9 cellular contexts compared by ENCODE assay signal in genomic region chr3:10357592-10358308, GRCh38. TPM values are rescaled to one million over a fixed set of nuclear protein-coding genes. Genes with fewer than 3 reads are reported as not detected.
DNase-seq lines count a peak whose midpoint lies in the region; ATAC-seq and TF ChIP-seq lines count a peak whose summit lies in the region.
"Had no signal": no experiment of that assay in that cellular context is flagged by ENCODE, and none has a peak within 500 bp of the region (broad histone marks: within the 10 kb centered on the region; RNA-seq: fewer than 3 reads in every experiment).

No MANE protein-coding gene starts in this region.

- no peaks in the 10 kb centered on the region for H4K20me1 ChIP-seq in mammary epithelial cell (ENCODE audit: insufficient read depth, low read length)

- H3K9me3 ChIP-seq in mammary epithelial cell (replicated peaks; ENCODE audit: insufficient read depth, low read length) (no peaks in the 10 kb centered on the region), psoas muscle (no peaks in the 10 kb centered on the region), esophagus squamous epithelium (no peaks in the 10 kb centered on the region)

- no peak overlapping the region for H3K4me3 ChIP-seq in mammary epithelial cell (replicated peaks in 1 of 3; ENCODE audit: insufficient read depth in 1 of 3, low read depth in 2 of 3, low read length in 3 of 3)
- no peak overlapping the region for H3K4me3 ChIP-seq in psoas muscle
- no peak overlapping the region for H3K4me3 ChIP-seq in esophagus squamous epithelium

- H3K9ac ChIP-seq in mammary epithelial cell (ENCODE audit: insufficient read depth, low read length), result no peak overlapping the region

- H3K27ac ChIP-seq in mammary epithelial cell (ENCODE audit: insufficient read depth, low read depth, low read length), result no peak overlapping the region
- no peak overlapping the region for H3K27ac ChIP-seq in psoas muscle
- H3K27ac ChIP-seq in esophagus squamous epithelium, result no peak overlapping the region

- no peak overlapping the region for H3K4me2 ChIP-seq in mammary epithelial cell (ENCODE audit: insufficient read depth, low read depth, low read length)

- CTCF ChIA-PET in mammary epithelial cell (lab: Charles Lee; ENCODE audit: low non-redundant PET), result no interaction called here

- TF ChIP-seq CTCF in mammary epithelial cell (conservative IDR thresholded peaks at IDR 0.05 in 1 of 2, IDR thresholded peaks at IDR 0.05 in 1 of 2; ENCODE audit: extremely low read depth in 1 of 2, insufficient read depth in 1 of 2, low read depth in 1 of 2, low read length in 2 of 2), result no peak
- no peak for TF ChIP-seq CTCF in psoas muscle (IDR thresholded peaks at IDR 0.05)
- no peak for TF ChIP-seq CTCF in GM20000 (IDR thresholded peaks at IDR 0.05; ENCODE audit: extremely low read depth, missing control alignments)
- no peak for TF ChIP-seq CTCF in esophagus squamous epithelium (IDR thresholded peaks at IDR 0.05)

- H3K4me1 ChIP-seq in mammary epithelial cell (ENCODE audit: insufficient read depth, low read length) (peaks cover 7% of the 10 kb centered on the region), psoas muscle (no peaks in the 10 kb centered on the region), esophagus squamous epithelium (peaks cover 0 to 7% (median 0%) of the 10 kb centered on the region in 3 donors)

- in situ Hi-C loops in KBM-7 (cut with MboI; ENCODE audit: low pct_unique_long_range_greater_than_20kb, low sequenced_read_pairs), result no loop called here
- in situ Hi-C loops in mammary epithelial cell (cut with MboI; ENCODE audit: low sequenced_read_pairs in 2 of 2), result no loop called here

- ATAC-seq in GM18909 (IDR thresholded peaks at IDR 0.05; ENCODE audit: poor library complexity, unreplicated experiment), result peak; percentile 62
- peak in 3 of 4 donors; percentile 42 to 69 (median 63) for ATAC-seq in psoas muscle
- ATAC-seq in GM18873 (IDR thresholded peaks at IDR 0.05; ENCODE audit: low FRiP score, unreplicated experiment), result no peak
- ATAC-seq in GM18520 (IDR thresholded peaks at IDR 0.05; ENCODE audit: unreplicated experiment), result no peak
- ATAC-seq: activated CD8-positive, alpha-beta T cell treated with anti-CD3 and anti-CD28 coated beads, Interleukin-2, amount 10 ng/mL, durations not matched to agents 7 days and 5 days had no signal

- H3K27me3 ChIP-seq in mammary epithelial cell (ENCODE audit: insufficient read depth, low read length) (no peaks in the 10 kb centered on the region), psoas muscle (ENCODE audit: insufficient read depth in 3 of 3, low read length in 2 of 3) (no peaks in the 10 kb centered on the region), esophagus squamous epithelium (peaks cover 0 to 25% (median 0%) of the 10 kb centered on the region in 4 donors)

- H3K79me2 ChIP-seq in mammary epithelial cell (ENCODE audit: insufficient read depth, low read length), result no peaks in the 10 kb centered on the region

- dilution Hi-C loops in mammary epithelial cell (cut with HindIII; ENCODE audit: low sequenced_read_pairs), result no loop called here

- BruUV-seq in mammary epithelial cell (replicated peaks; lab: Mats Ljungman, UMichigan), result no TSS peak

- peak; percentile 20 for DNase-seq in KBM-7
- peak; percentile 40 for DNase-seq in mammary epithelial cell
- DNase-seq in psoas muscle, result peak in 1 of 2 donors; percentile 69
- no peak for DNase-seq in GM20000 (ENCODE audit: low spot score)
- DNase-seq in esophagus squamous epithelium (lab: John Stamatoyannopoulos, UW), result no peak
- DNase-seq: activated CD8-positive, alpha-beta T cell treated with anti-CD3 and anti-CD28 coated beads, Interleukin-2, amount 10 ng/mL, durations not matched to agents 7 days and 5 days had no signal

- H3K36me3 ChIP-seq in mammary epithelial cell (ENCODE audit: insufficient read depth, low read length) (no peaks in the 10 kb centered on the region), psoas muscle (ENCODE audit: insufficient read depth in 1 of 2, low read depth in 1 of 2) (peaks cover 0 to 18% of the 10 kb centered on the region in 2 donors), esophagus squamous epithelium (no peaks in the 10 kb centered on the region)

- H2AFZ ChIP-seq in mammary epithelial cell (ENCODE audit: low read depth, low read length), result no peak overlapping the region

- intact Hi-C loops in mammary epithelial cell (cut with micrococcal nuclease) (no loop called here), psoas muscle (cut with DNase I) (no loop called here), esophagus squamous epithelium (cut with DNase I) (no loop called here)

- TF ChIP-seq POLR2A in esophagus squamous epithelium (IDR thresholded peaks at IDR 0.05), result no peak

- WGBS in mammary epithelial cell (ENCODE audit: low coverage, missing lambda C conversion rate), result 71% methylated on average over 6 of the region's 7 CpGs
- 36 to 63% (median 39%) methylated on average over 7 of the region's 7 CpGs for WGBS in psoas muscle, 3 donors
- 48 to 75% methylated on average over 3 to 4 of the region's 7 CpGs for WGBS in esophagus squamous epithelium, 2 donors

RNA-seq across cellular contexts. Expression of gene SEC13, which starts 36.8 kb away (rescaled TPM):
- total RNA-seq in mammary epithelial cell (100 to 1,000 TPM; 124 to 140 TPM), psoas muscle (10 to 100 TPM; 56.3 to 95.5 (median 83.0) TPM), esophagus squamous epithelium (100 to 1,000 TPM in 2 of 4 donors, 10 to 100 TPM in 2; 80.3 to 109 (median 94.7) TPM)
- polyA plus RNA-seq in mammary epithelial cell (202 TPM), psoas muscle (100 to 1,000 TPM; 118 to 200 (median 181) TPM)
- polyA minus RNA-seq in mammary epithelial cell, result 194 TPM

Comparison
In these comparisons a context has a peak if more than half of its experiments do, and no peak if none do; other contexts are left out.
1. ATAC-seq: peak in GM18909 (single experiment) and psoas muscle (3 of 4); none in GM18873 (single experiment) and GM18520 (single experiment).
2. DNase-seq: peak in KBM-7 (single experiment) and mammary epithelial cell (single experiment); none in GM20000 (single experiment) and esophagus squamous epithelium (single experiment).